Comparison of ENCODE assay signal across 1 cellular context in genomic region chr17:9232155-9232475, GRCh38.
TF ChIP-seq lines count a peak whose summit lies in the region.

No MANE protein-coding gene starts in this region.

TF ChIP-seq in H1, 55 proteins besides CTCF, POLR2A, EP300 and RAD21:
- TF ChIP-seq CHD7 (IDR thresholded peaks at IDR 0.05; ENCODE audit: insufficient replicate concordance, low read length) (no peak), CEBPB (IDR thresholded peaks at IDR 0.05; ENCODE audit: low read depth, low read length) (no peak)
